7 cellular contexts compared by ENCODE assay signal in genomic region chr22:39173787-39174497, GRCh38. TPM values are rescaled to one million over a fixed set of nuclear protein-coding genes. Genes with fewer than 3 reads are reported as not detected.
DNase-seq lines count a peak whose midpoint lies in the region; ATAC-seq and TF ChIP-seq lines count a peak whose summit lies in the region.

No MANE protein-coding gene starts in this region.

- no peak overlapping the region for H3K23ac ChIP-seq in mesendoderm (ENCODE audit: low read length)

- H3K9ac ChIP-seq in mesendoderm (ENCODE audit: low read length), result peak overlapping the region; percentile 56

- no peak overlapping the region for H4K5ac ChIP-seq in mesendoderm (ENCODE audit: low read length)

- H3K27ac ChIP-seq in SJCRH30 (peak overlapping the region; percentile 74), body of pancreas (peak overlapping the region; percentile 7 to 83 (median 80)), mesendoderm (ENCODE audit: low read depth, low read length) (peak overlapping the region; percentile 65), thoracic aorta (peak overlapping the region in 1 of 2 donors; percentile 72)

- H3K9me3 ChIP-seq in SJCRH30 (replicated peaks) (no peaks in the 10 kb centered on the region), body of pancreas (no peaks in the 10 kb centered on the region), thoracic aorta (no peaks in the 10 kb centered on the region)

- 75 to 77% methylated on average over 8 to 11 of the region's 11 CpGs for WGBS in body of pancreas, 2 donors
- no CpG with 5 or more reads among the region's 11 CpGs for WGBS in mesendoderm (ENCODE audit: extremely low coverage, insufficient coverage, low lambda C conversion rate)

- H3K36me3 ChIP-seq in SJCRH30, result no peaks in the 10 kb centered on the region
- H3K36me3 ChIP-seq in body of pancreas (replicated peaks in 1 of 2; ENCODE audit: insufficient read depth in 1 of 2, low read depth in 2 of 2), result no peaks in the 10 kb centered on the region
- no peaks in the 10 kb centered on the region for H3K36me3 ChIP-seq in mesendoderm (ENCODE audit: control insufficient read depth, insufficient read depth, low read length)
- H3K36me3 ChIP-seq in thoracic aorta, result no peaks in the 10 kb centered on the region

- peak overlapping the region; percentile 82 for H3K56ac ChIP-seq in mesendoderm (ENCODE audit: low read length)

- peak overlapping the region; percentile 82 for H2BK5ac ChIP-seq in mesendoderm (ENCODE audit: low read length)

- no peak overlapping the region for H2BK15ac ChIP-seq in mesendoderm (replicated peaks; ENCODE audit: low read depth)

- H3K4me1 ChIP-seq in SJCRH30 (peaks cover 47% of the 10 kb centered on the region), body of pancreas (peaks cover 50% of the 10 kb centered on the region), mesendoderm (ENCODE audit: control insufficient read depth, low read depth, low read length) (peaks cover 15% of the 10 kb centered on the region), thoracic aorta (ENCODE audit: control insufficient read depth in 1 of 2, low read depth in 2 of 2) (peaks cover 31 to 38% of the 10 kb centered on the region in 2 donors)

- peak overlapping the region; percentile 71 for H3K18ac ChIP-seq in mesendoderm (ENCODE audit: low read length)

- no peak for TF ChIP-seq POLR2A in body of pancreas (IDR thresholded peaks at IDR 0.05)

- no peaks in the 10 kb centered on the region for H3K79me2 ChIP-seq in mesendoderm (ENCODE audit: control insufficient read depth, insufficient read depth, low read length)

- peak overlapping the region; percentile 40 for H3K4ac ChIP-seq in mesendoderm (ENCODE audit: low read depth, low read length)

- TF ChIP-seq CTCF in body of pancreas (IDR thresholded peaks at IDR 0.05) (no peak), thoracic aorta (IDR thresholded peaks at IDR 0.05) (no peak)

- DNase-seq in SJCRH30 (no peak), body of pancreas (no peak), mesendoderm (peak; percentile 52), thoracic aorta (ENCODE audit: low spot score) (no peak), inferior parietal cortex (ENCODE audit: extremely low spot score) (no peak), NOMO-1 treated with DMSO at 0.1 percent for 48 hours (lab: John Stamatoyannopoulos, UW; ENCODE audit: unreplicated experiment) (no peak)

- intact Hi-C loops in body of pancreas (cut with DNase I), result loop anchor here (5.0 kb wide), 2 partner anchors 73 to 138 kb away; no protein-coding TSS in a partner anchor

- no peaks in the 10 kb centered on the region for H3K27me3 ChIP-seq in SJCRH30
- no peaks in the 10 kb centered on the region for H3K27me3 ChIP-seq in body of pancreas
- H3K27me3 ChIP-seq in mesendoderm (ENCODE audit: insufficient read depth, low read length, poor library complexity), result no peaks in the 10 kb centered on the region
- no peaks in the 10 kb centered on the region for H3K27me3 ChIP-seq in thoracic aorta (replicated peaks; ENCODE audit: insufficient read depth)

- ATAC-seq in body of pancreas (no peak), thoracic aorta (ENCODE audit: insufficient number of reproducible peaks, low FRiP score, low read depth) (no peak), GM21528 (IDR thresholded peaks at IDR 0.05; ENCODE audit: low FRiP score, unreplicated experiment) (no peak)

- no peak overlapping the region for H3K4me3 ChIP-seq in SJCRH30
- H3K4me3 ChIP-seq in body of pancreas, result no peak overlapping the region
- no peak overlapping the region for H3K4me3 ChIP-seq in mesendoderm (ENCODE audit: low read length)
- peak overlapping the region; percentile 56 for H3K4me3 ChIP-seq in thoracic aorta

- no peak overlapping the region for H3K4me2 ChIP-seq in mesendoderm (ENCODE audit: low read length)

- no peaks in the 10 kb centered on the region for H3K79me1 ChIP-seq in mesendoderm (ENCODE audit: low read length)

- H2AK5ac ChIP-seq in mesendoderm (ENCODE audit: low read length), result peak overlapping the region; percentile 40

- H4K8ac ChIP-seq in mesendoderm (ENCODE audit: low read depth, low read length), result no peak overlapping the region

- H2BK120ac ChIP-seq in mesendoderm (ENCODE audit: low read depth, low read length), result peak overlapping the region; percentile 61

RNA-seq across cellular contexts. Expression of gene CBX7, which starts 21.5 kb away (rescaled TPM):
- total RNA-seq in SJCRH30 (2014; rRNA removed; shearing (Covaris generic)), result 0.35 and 0.65 TPM in 2 replicates
- total RNA-seq in body of pancreas, result 10 to 100 TPM; 38.1 to 41.2 TPM
- 1.5 TPM for polyA plus RNA-seq in mesendoderm (2013, experiment 1 of 2)
- polyA plus RNA-seq in mesendoderm (2013, experiment 2 of 2), result 1.3 TPM
- 100 to 1,000 TPM; 170 to 174 TPM for total RNA-seq in thoracic aorta

Comparison
In these comparisons a context has a peak if more than half of its experiments do, and no peak if none do; other contexts are left out.
1. RNA of gene CBX7, which starts 21.5 kb away (total RNA-seq): 170 to 174 TPM in thoracic aorta and 38.1 to 41.2 TPM in body of pancreas; 0.35 to 0.65 TPM in SJCRH30; every median in the first group is over 10 times any median in the second.